10 cellular contexts compared by ENCODE assay signal in genomic region chr14:81172353-81172752, GRCh38. TPM values are rescaled to one million over a fixed set of nuclear protein-coding genes. Genes with fewer than 3 reads are reported as not detected.
DNase-seq lines count a peak whose midpoint lies in the region; ATAC-seq and TF ChIP-seq lines count a peak whose summit lies in the region.
"Had no signal": no experiment of that assay in that cellular context is flagged by ENCODE, and none has a peak within 500 bp of the region (broad histone marks: within the 10 kb centered on the region; RNA-seq: fewer than 3 reads in every experiment).

No MANE protein-coding gene starts in this region.

- POLR2A ChIA-PET in GM10248 (lab: Yijun Ruan, JAX) = interaction anchor here (0.6 to 1.2 kb wide), 2 partner anchors 48 to 51 kb away, joined by 3 to 4 read pairs; partner anchors contain the start of gene GTF2A1

- DNase-seq in GM06990 (ENCODE audit: extremely low read depth, insufficient read length) (peak; percentile 18), amygdala (lab: John Stamatoyannopoulos, UW) (no peak), G401 (ENCODE audit: low spot score) (no peak), GM10248 (ENCODE audit: extremely low spot score) (no peak)
- no peak for DNase-seq in stimulated activated CD8-positive, alpha-beta memory T cell treated with anti-CD3 and anti-CD28 coated beads, Interleukin-4, amount 100 ng/mL, for 48 hours
- DNase-seq: mammary epithelial cell had no signal

- intact Hi-C loops in dendritic cell treated with granulocyte-macrophage colony-stimulating factor and Interleukin-4, amounts not matched to agents 40 ng/mL and 50 ng/mL, for 4 days (cut with micrococcal nuclease) = no loop called here

- H3K4me1 Mint-ChIP-seq in dendritic cell treated with granulocyte-macrophage colony-stimulating factor and Interleukin-4, amounts not matched to agents 40 ng/mL and 50 ng/mL, for 4 days (ENCODE audit: low read depth) = peaks cover 72% of the 10 kb centered on the region

- H3K9me3 Mint-ChIP-seq in dendritic cell treated with granulocyte-macrophage colony-stimulating factor and Interleukin-4, amounts not matched to agents 40 ng/mL and 50 ng/mL, for 4 days = no peaks in the 10 kb centered on the region
- H3K9me3 Mint-ChIP-seq: activated T-helper 1 cell treated with anti-CD3 and anti-CD28 coated beads, Interleukin-12 subunit alpha, Interleukin-12 subunit beta, Interleukin-2, Interleukin-4 antibody, amounts not matched to agents 30 ng/mL and 10 ng/mL and 1 ng/mL, durations not matched to agents 14 hours and 24 hours and 36 hours had no signal

- TF ChIP-seq CTCF in GM06990 (IDR thresholded peaks at IDR 0.05; ENCODE audit: insufficient read depth, low read length, poor library complexity, severe bottlenecking) (no peak), GM10248 (IDR thresholded peaks at IDR 0.05; ENCODE audit: control extremely low read depth, extremely low read depth, low read depth, missing control alignments) (no peak)

- no peaks in the 10 kb centered on the region for H3K27me3 Mint-ChIP-seq in dendritic cell treated with granulocyte-macrophage colony-stimulating factor and Interleukin-4, amounts not matched to agents 40 ng/mL and 50 ng/mL, for 4 days

- H3K27me3 ChIP-seq in GM06990 (replicated peaks; ENCODE audit: control insufficient read depth, insufficient read depth, low read length) = no peaks in the 10 kb centered on the region

- in situ Hi-C loops in G401 (cut with HindIII; ENCODE audit: low sequenced_read_pairs) = no loop called here

- H3K4me3 ChIP-seq in GM06990 (replicated peaks; ENCODE audit: low read depth, low read length) = no peak overlapping the region

- ATAC-seq in GM19455 (IDR thresholded peaks at IDR 0.05; ENCODE audit: unreplicated experiment) (peak; percentile 27), HG03135 (IDR thresholded peaks at IDR 0.05; ENCODE audit: unreplicated experiment) (peak; percentile 30)

- H3K4me3 Mint-ChIP-seq in dendritic cell treated with granulocyte-macrophage colony-stimulating factor and Interleukin-4, amounts not matched to agents 40 ng/mL and 50 ng/mL, for 4 days = no peak overlapping the region
- H3K4me3 Mint-ChIP-seq: activated T-helper 1 cell treated with anti-CD3 and anti-CD28 coated beads, Interleukin-12 subunit alpha, Interleukin-12 subunit beta, Interleukin-2, Interleukin-4 antibody, amounts not matched to agents 30 ng/mL and 10 ng/mL and 1 ng/mL, durations not matched to agents 14 hours and 24 hours and 36 hours had no signal

- peak overlapping the region; percentile 71 for H3K27ac Mint-ChIP-seq in dendritic cell treated with granulocyte-macrophage colony-stimulating factor and Interleukin-4, amounts not matched to agents 40 ng/mL and 50 ng/mL, for 4 days
- H3K27ac Mint-ChIP-seq: activated T-helper 1 cell treated with anti-CD3 and anti-CD28 coated beads, Interleukin-12 subunit alpha, Interleukin-12 subunit beta, Interleukin-2, Interleukin-4 antibody, amounts not matched to agents 30 ng/mL and 10 ng/mL and 1 ng/mL, durations not matched to agents 14 hours and 24 hours and 36 hours had no signal

- no peaks in the 10 kb centered on the region for H3K36me3 ChIP-seq in GM06990 (ENCODE audit: control insufficient read depth, insufficient read depth, low read length)

- CTCF ChIA-PET in GM10248 (lab: Yijun Ruan, JAX) = interaction anchor here (0.6 to 6.1 kb wide), 10 partner anchors 10 to 185 kb away, joined by 3 to 110 read pairs (median 6); no protein-coding TSS in a partner anchor

- H3K36me3 Mint-ChIP-seq in dendritic cell treated with granulocyte-macrophage colony-stimulating factor and Interleukin-4, amounts not matched to agents 40 ng/mL and 50 ng/mL, for 4 days (ENCODE audit: low read depth) = peaks cover 10% of the 10 kb centered on the region

RNA-seq across cellular contexts. Expression of gene GTF2A1, which starts 48.4 kb away (rescaled TPM):
- total RNA-seq in G401 (2014; rRNA removed; shearing (Covaris generic)) = 20.8 and 31.3 TPM in 2 replicates
